13 cellular contexts compared by ENCODE assay signal in genomic region chr20:38109025-38109541, GRCh38. TPM values are rescaled to one million over a fixed set of nuclear protein-coding genes. Genes with fewer than 3 reads are reported as not detected.
A peak's percentile ranks its signal among the peaks of the same experiment; 100 is the strongest.
DNase-seq lines count a peak whose midpoint lies in the region; ATAC-seq and TF ChIP-seq lines count a peak whose summit lies in the region.
"Had no signal": no experiment of that assay in that cellular context is flagged by ENCODE, and none has a peak within 500 bp of the region (broad histone marks: within the 10 kb centered on the region; RNA-seq: fewer than 3 reads in every experiment).

No MANE protein-coding gene starts in this region.

- H3K27ac Mint-ChIP-seq in nephron progenitor cell: peak overlapping the region; percentile 65
- H3K27ac Mint-ChIP-seq in activated CD8-positive, alpha-beta T cell treated with anti-CD3 and anti-CD28 coated beads for 36 hours: no peak overlapping the region
- H3K27ac Mint-ChIP-seq in activated naive CD8-positive, alpha-beta T cell treated with anti-CD3 and anti-CD28 coated beads for 36 hours: no peak overlapping the region
- H3K27ac Mint-ChIP-seq: natural killer cell had no signal

- CTCF ChIA-PET in activated CD8-positive, alpha-beta T cell treated with anti-CD3 and anti-CD28 coated beads for 36 hours (lab: Charles Lee): no interaction called here

- POLR2A ChIA-PET in activated CD8-positive, alpha-beta T cell treated with anti-CD3 and anti-CD28 coated beads for 36 hours (lab: Charles Lee): no interaction called here

- H3K4me3 ChIP-seq in aorta (ENCODE audit: low read length in 2 of 2) (no peak overlapping the region), BE2C (ENCODE audit: low read depth, low read length) (no peak overlapping the region)
- H3K4me3 ChIP-seq: BLaER1 treated with 17β-estradiol and CSF1 and Interleukin-3, amounts not matched to agents 10 nM and 100 nM; HAP-1 had no signal

- peak overlapping the region; percentile 23 to 87 for H3K27ac ChIP-seq in aorta (ENCODE audit: low read depth in 1 of 2, low read length in 2 of 2)
- H3K27ac ChIP-seq: BLaER1 treated with 17β-estradiol and CSF1 and Interleukin-3, amounts not matched to agents 10 nM and 100 nM had no signal

- H3K4me1 ChIP-seq in aorta (ENCODE audit: control insufficient read depth in 1 of 2, insufficient read depth in 2 of 2, low read length in 2 of 2) (peaks cover 3 to 12% of the 10 kb centered on the region in 2 donors), BE2C (peaks cover 31% of the 10 kb centered on the region)

- H3K9me3 ChIP-seq in aorta (ENCODE audit: control insufficient read depth, low read length): no peaks in the 10 kb centered on the region
- no peaks in the 10 kb centered on the region for H3K9me3 ChIP-seq in BE2C
- H3K9me3 ChIP-seq: BLaER1 treated with 17β-estradiol and CSF1 and Interleukin-3, amounts not matched to agents 10 nM and 100 nM; HAP-1 had no signal

- ATAC-seq in Right ventricle myocardium inferior: peak; percentile 73
- ATAC-seq in aorta (ENCODE audit: low FRiP score): peak; percentile 78
- ATAC-seq in activated CD8-positive, alpha-beta T cell treated with anti-CD3 and anti-CD28 coated beads for 36 hours: no peak

- 37% methylated on average over 3 of the region's 3 CpGs for WGBS in aorta, 2 donors

- TF ChIP-seq CTCF in nephron progenitor cell (IDR thresholded peaks at IDR 0.05): no peak
- TF ChIP-seq CTCF in activated CD8-positive, alpha-beta T cell treated with anti-CD3 and anti-CD28 coated beads for 36 hours (IDR thresholded peaks at IDR 0.05): no peak
- no peak for TF ChIP-seq CTCF in BE2C (IDR thresholded peaks at IDR 0.05; ENCODE audit: low read depth, low read length)

- H3K4me3 Mint-ChIP-seq in nephron progenitor cell: no peak overlapping the region
- H3K4me3 Mint-ChIP-seq in activated CD8-positive, alpha-beta T cell treated with anti-CD3 and anti-CD28 coated beads for 36 hours: no peak overlapping the region
- H3K4me3 Mint-ChIP-seq in activated naive CD8-positive, alpha-beta T cell treated with anti-CD3 and anti-CD28 coated beads for 36 hours: no peak overlapping the region
- H3K4me3 Mint-ChIP-seq: natural killer cell had no signal

- peaks cover 37% of the 10 kb centered on the region for H3K4me1 Mint-ChIP-seq in nephron progenitor cell
- no peaks in the 10 kb centered on the region for H3K4me1 Mint-ChIP-seq in activated CD8-positive, alpha-beta T cell treated with anti-CD3 and anti-CD28 coated beads for 36 hours (ENCODE audit: low read depth)
- H3K4me1 Mint-ChIP-seq in activated naive CD8-positive, alpha-beta T cell treated with anti-CD3 and anti-CD28 coated beads for 36 hours: no peaks in the 10 kb centered on the region
- H3K4me1 Mint-ChIP-seq: natural killer cell had no signal

- H3K27me3 ChIP-seq in aorta (ENCODE audit: control insufficient read depth in 1 of 2, insufficient read depth in 2 of 2, low read length in 1 of 2) (no peaks in the 10 kb centered on the region), BE2C (no peaks in the 10 kb centered on the region)
- H3K27me3 ChIP-seq: BLaER1 treated with 17β-estradiol and CSF1 and Interleukin-3, amounts not matched to agents 10 nM and 100 nM had no signal

- intact Hi-C loops in Right ventricle myocardium inferior (cut with DNase I): loop anchor here (2.0 kb wide), 2 partner anchors 14 to 34 kb away; no protein-coding TSS in a partner anchor
- intact Hi-C loops in cardiac septum (cut with DNase I): loop anchor here (5.0 kb wide), 1 partner anchor 37 kb away; no protein-coding TSS in a partner anchor
- intact Hi-C loops in aorta (cut with DNase I): no loop called here
- intact Hi-C loops in activated CD8-positive, alpha-beta T cell treated with anti-CD3 and anti-CD28 coated beads for 36 hours (cut with micrococcal nuclease): no loop called here

- H3K36me3 ChIP-seq in aorta (ENCODE audit: control insufficient read depth in 1 of 2, insufficient read depth in 2 of 2, low read length in 1 of 2) (no peaks in the 10 kb centered on the region), BE2C (no peaks in the 10 kb centered on the region)
- H3K36me3 ChIP-seq: BLaER1 treated with 17β-estradiol and CSF1 and Interleukin-3, amounts not matched to agents 10 nM and 100 nM; HAP-1 had no signal

- H3K27me3 Mint-ChIP-seq in nephron progenitor cell (ENCODE audit: low read depth, poor library complexity): no peaks in the 10 kb centered on the region
- H3K27me3 Mint-ChIP-seq in activated CD8-positive, alpha-beta T cell treated with anti-CD3 and anti-CD28 coated beads for 36 hours: no peaks in the 10 kb centered on the region
- no peaks in the 10 kb centered on the region for H3K27me3 Mint-ChIP-seq in activated naive CD8-positive, alpha-beta T cell treated with anti-CD3 and anti-CD28 coated beads for 36 hours

- DNase-seq in Right ventricle myocardium inferior (ENCODE audit: missing footprints): peak; percentile 88
- DNase-seq in cardiac septum (ENCODE audit: low spot score): no peak
- peak; percentile 86 for DNase-seq in fibroblast of peridontal ligament (ENCODE audit: extremely low read depth)
- no peak for DNase-seq in nephron progenitor cell
- DNase-seq in aorta: no peak
- no peak for DNase-seq in activated CD8-positive, alpha-beta T cell treated with anti-CD3 and anti-CD28 coated beads for 36 hours
- DNase-seq in BE2C: no peak
- DNase-seq in activated naive CD8-positive, alpha-beta T cell treated with anti-CD3 and anti-CD28 coated beads for 36 hours: no peak
- DNase-seq: activated naive CD4-positive, alpha-beta T cell treated with Interleukin-2 at 50 U/mL for 16 hours; natural killer cell; NCI-H526 had no signal

- no peaks in the 10 kb centered on the region for H3K36me3 Mint-ChIP-seq in nephron progenitor cell (ENCODE audit: low read depth)
- no peaks in the 10 kb centered on the region for H3K36me3 Mint-ChIP-seq in activated CD8-positive, alpha-beta T cell treated with anti-CD3 and anti-CD28 coated beads for 36 hours (ENCODE audit: low read depth)
- H3K36me3 Mint-ChIP-seq in activated naive CD8-positive, alpha-beta T cell treated with anti-CD3 and anti-CD28 coated beads for 36 hours: no peaks in the 10 kb centered on the region
- H3K36me3 Mint-ChIP-seq: natural killer cell had no signal

- peaks cover 5% of the 10 kb centered on the region for H3K9me3 Mint-ChIP-seq in nephron progenitor cell
- H3K9me3 Mint-ChIP-seq in activated CD8-positive, alpha-beta T cell treated with anti-CD3 and anti-CD28 coated beads for 36 hours: no peaks in the 10 kb centered on the region
- H3K9me3 Mint-ChIP-seq in activated naive CD8-positive, alpha-beta T cell treated with anti-CD3 and anti-CD28 coated beads for 36 hours: no peaks in the 10 kb centered on the region
- H3K9me3 Mint-ChIP-seq: natural killer cell had no signal

RNA-seq across cellular contexts. Expression of gene TGM2, which starts 56.0 kb away (rescaled TPM):
- total RNA-seq in Right ventricle myocardium inferior (581 TPM), cardiac septum (792 TPM), aorta (100 to 1,000 TPM; 449 to 561 TPM)
- 100 to 1,000 TPM in 1 of 2 donors, 10 to 100 TPM in 1; 44.2 to 193 TPM for polyA plus RNA-seq in aorta
- total RNA-seq in activated CD8-positive, alpha-beta T cell treated with anti-CD3 and anti-CD28 coated beads for 36 hours: not detected
- 1.5 TPM for polyA plus RNA-seq in BE2C (2012; ENCODE audit: insufficient read depth, insufficient read length, low read depth)
- not detected for total RNA-seq in activated naive CD8-positive, alpha-beta T cell treated with anti-CD3 and anti-CD28 coated beads for 36 hours

Comparison
In these comparisons a context has a peak if more than half of its experiments do, and no peak if none do; other contexts are left out.
1. DNase-seq: peak in Right ventricle myocardium inferior (single experiment) and fibroblast of peridontal ligament (single experiment); none in cardiac septum (single experiment), nephron progenitor cell (single experiment), aorta (0 of 2), activated CD8-positive, alpha-beta T cell treated with anti-CD3 and anti-CD28 coated beads for 36 hours (single experiment), BE2C (single experiment) and activated naive CD8-positive, alpha-beta T cell treated with anti-CD3 and anti-CD28 coated beads for 36 hours (single experiment).
2. RNA of gene TGM2, which starts 56.0 kb away (total RNA-seq): 792 TPM in cardiac septum (single experiment), 581 TPM in Right ventricle myocardium inferior (single experiment) and 449 to 561 TPM in aorta; not detected in activated naive CD8-positive, alpha-beta T cell treated with anti-CD3 and anti-CD28 coated beads for 36 hours and not detected in activated CD8-positive, alpha-beta T cell treated with anti-CD3 and anti-CD28 coated beads for 36 hours; every median in the first group is over 100 times any median in the second.
3. intact Hi-C loops: an anchor here in Right ventricle myocardium inferior (2.0 kb wide) and cardiac septum (5.0 kb wide); none called in aorta and activated CD8-positive, alpha-beta T cell treated with anti-CD3 and anti-CD28 coated beads for 36 hours.